In genomic region chr18:24421831-24422230, GRCh38 we compare ENCODE assay signal across 24 cellular contexts. TPM values are rescaled to one million over a fixed set of nuclear protein-coding genes. Genes with fewer than 3 reads are reported as not detected.
DNase-seq lines count a peak whose midpoint lies in the region; ATAC-seq and TF ChIP-seq lines count a peak whose summit lies in the region.
"Had no signal": no experiment of that assay in that cellular context is flagged by ENCODE, and none has a peak within 500 bp of the region (broad histone marks: within the 10 kb centered on the region; RNA-seq: fewer than 3 reads in every experiment).

No MANE protein-coding gene starts in this region.

- H3K4me3 ChIP-seq in PC-3 (ENCODE audit: low read length) (no peak overlapping the region), testis (no peak overlapping the region), esophagus squamous epithelium (no peak overlapping the region)

- 0 out of 2 replicates have a peak overlapping the region, but pooled peaks have one; percentile 5 for H2AFZ ChIP-seq in PC-3 (ENCODE audit: low read length)

- WGBS in testis, 2 donors = 26 to 33% methylated on average over 1 of the region's 1 CpG
- WGBS in esophagus squamous epithelium, 2 donors = 31 to 75% methylated on average over 1 of the region's 1 CpG

- no TSS peak for BruUV-seq in PC-3 (replicated peaks; lab: Mats Ljungman, UMichigan)

- 0 out of 2 replicates have a peak, but pooled peaks cover 4% of the 10 kb centered on the region for H3K9me2 ChIP-seq in PC-3 (replicated peaks; ENCODE audit: low read length)
- H3K9me2 ChIP-seq: SK-N-SH had no signal

- H3K9me3 Mint-ChIP-seq in stimulated activated effector memory CD8-positive, alpha-beta T cell treated with anti-CD3 and anti-CD28 coated beads, Interleukin-12 subunit alpha, Interleukin-12 subunit beta, amount 100 ng/mL, for 72 hours = peaks cover 7% of the 10 kb centered on the region

- no peaks in the 10 kb centered on the region for H4K20me1 ChIP-seq in PC-3 (ENCODE audit: low read length)

- H3K79me2 ChIP-seq in PC-3 (ENCODE audit: low read length) = peaks cover 3% of the 10 kb centered on the region

- no peak for TF ChIP-seq CTCF in PC-3 (conservative IDR thresholded peaks at IDR 0.05; ENCODE audit: low read depth, low read length)
- TF ChIP-seq CTCF in testis (IDR thresholded peaks at IDR 0.05) = no peak
- TF ChIP-seq CTCF in esophagus squamous epithelium (IDR thresholded peaks at IDR 0.05) = no peak

- no peak for ATAC-seq in PC-3
- ATAC-seq in stimulated activated effector memory CD8-positive, alpha-beta T cell treated with anti-CD3 and anti-CD28 coated beads, Interleukin-12 subunit alpha, Interleukin-12 subunit beta, amount 100 ng/mL, for 72 hours = no peak
- ATAC-seq: HCT116 had no signal

- no peaks in the 10 kb centered on the region for H3K36me3 Mint-ChIP-seq in stimulated activated effector memory CD8-positive, alpha-beta T cell treated with anti-CD3 and anti-CD28 coated beads, Interleukin-12 subunit alpha, Interleukin-12 subunit beta, amount 100 ng/mL, for 72 hours

- H3K9me3 ChIP-seq in PC-3 (ENCODE audit: low read length) = no peaks in the 10 kb centered on the region
- H3K9me3 ChIP-seq in testis = no peaks in the 10 kb centered on the region
- no peaks in the 10 kb centered on the region for H3K9me3 ChIP-seq in esophagus squamous epithelium
- H3K9me3 ChIP-seq: BE2C, SK-N-SH had no signal

- CTCF ChIA-PET in PC-3 (lab: Charles Lee) = no interaction called here

- H3K27ac Mint-ChIP-seq in stimulated activated effector memory CD8-positive, alpha-beta T cell treated with anti-CD3 and anti-CD28 coated beads, Interleukin-12 subunit alpha, Interleukin-12 subunit beta, amount 100 ng/mL, for 72 hours = no peak overlapping the region
- H3K27ac Mint-ChIP-seq: CD4-positive, CD25-positive, alpha-beta regulatory T cell had no signal

- POLR2A ChIA-PET in PC-3 (lab: Charles Lee; ENCODE audit: unreplicated experiment) = interaction anchor here (0.6 to 1.0 kb wide), 2 partner anchors 71 to 283 kb away, joined by 3 to 4 read pairs; partner anchors contain the start of gene CABYR

- H3K27ac ChIP-seq in PC-3 (ENCODE audit: low read length) = no peak overlapping the region
- peak overlapping the region; percentile 28 to 66 for H3K27ac ChIP-seq in testis
- H3K27ac ChIP-seq in esophagus squamous epithelium = peak overlapping the region in 2 of 4 donors; percentile 26 to 36
- H3K27ac ChIP-seq: KMS-11, RWPE1 had no signal

- H3K4me1 Mint-ChIP-seq in stimulated activated effector memory CD8-positive, alpha-beta T cell treated with anti-CD3 and anti-CD28 coated beads, Interleukin-12 subunit alpha, Interleukin-12 subunit beta, amount 100 ng/mL, for 72 hours = peaks cover 2% of the 10 kb centered on the region

- no peak overlapping the region for H3K9ac ChIP-seq in PC-3 (ENCODE audit: low read length)
- H3K9ac ChIP-seq: KMS-11, SK-N-SH had no signal

- H3K4me3 Mint-ChIP-seq in stimulated activated effector memory CD8-positive, alpha-beta T cell treated with anti-CD3 and anti-CD28 coated beads, Interleukin-12 subunit alpha, Interleukin-12 subunit beta, amount 100 ng/mL, for 72 hours = no peak overlapping the region

- DNase-seq in EH (ENCODE audit: low read depth) (peak; percentile 14), PC-3 (no peak), fibroblast of gingiva (ENCODE audit: low read depth) (peak; percentile 52), testis (no peak), esophagus squamous epithelium (lab: John Stamatoyannopoulos, UW) (no peak), COLO829 (ENCODE audit: low spot score) (no peak)
- no peak for DNase-seq in stimulated activated effector memory CD8-positive, alpha-beta T cell treated with anti-CD3 and anti-CD28 coated beads, Interleukin-12 subunit alpha, Interleukin-12 subunit beta, amount 100 ng/mL, for 72 hours (ENCODE audit: low spot score in 2 of 2)
- DNase-seq: BE2C; Calu3; CD4-positive, CD25-positive, alpha-beta regulatory T cell; DMS53; EL; GF-D8; IMR-90; NCI-H1105; NCI-H2029 treated with DMSO at 0.1 percent for 48 hours; NCI-H446; NCI-H526; SIG-M5; SK-N-SH had no signal

- H3K4me2 ChIP-seq in PC-3 (ENCODE audit: low read length) = no peak overlapping the region
- H3K4me2 ChIP-seq: KMS-11, SK-N-SH had no signal

- H3K36me3 ChIP-seq in PC-3 (ENCODE audit: low read depth, low read length) = no peaks in the 10 kb centered on the region
- no peaks in the 10 kb centered on the region for H3K36me3 ChIP-seq in testis (ENCODE audit: low read depth, missing control alignments)
- no peaks in the 10 kb centered on the region for H3K36me3 ChIP-seq in esophagus squamous epithelium
- H3K36me3 ChIP-seq: BE2C had no signal

- H3K27me3 ChIP-seq in PC-3 (ENCODE audit: low read length) = no peaks in the 10 kb centered on the region
- H3K27me3 ChIP-seq in testis = no peaks in the 10 kb centered on the region
- peaks cover 0 to 79% (median 0%) of the 10 kb centered on the region in 4 donors for H3K27me3 ChIP-seq in esophagus squamous epithelium
- H3K27me3 ChIP-seq: BE2C had no signal

- TF ChIP-seq POLR2A in testis (IDR thresholded peaks at IDR 0.05) = no peak
- TF ChIP-seq POLR2A in esophagus squamous epithelium (IDR thresholded peaks at IDR 0.05) = no peak

- peaks cover 6% of the 10 kb centered on the region for H3K4me1 ChIP-seq in PC-3 (ENCODE audit: insufficient read depth, low read length)
- peaks cover 12% of the 10 kb centered on the region for H3K4me1 ChIP-seq in testis
- peaks cover 0 to 15% (median 3%) of the 10 kb centered on the region in 3 donors for H3K4me1 ChIP-seq in esophagus squamous epithelium
- H3K4me1 ChIP-seq: BE2C had no signal

- intact Hi-C loops in PC-3 (cut with micrococcal nuclease) = no loop called here
- intact Hi-C loops in testis (cut with DNase I; ENCODE audit: low total_unique reads) = no loop called here
- intact Hi-C loops in esophagus squamous epithelium (cut with DNase I) = no loop called here

- no peaks in the 10 kb centered on the region for H3F3A ChIP-seq in PC-3 (ENCODE audit: low read length, unreplicated experiment)

RNA-seq across cellular contexts. Expression of gene IMPACT, which starts 4.6 kb away (rescaled TPM):
- total RNA-seq in PC-3 (2014; rRNA removed) (18.8 and 19.9 TPM in 2 replicates), testis (10 to 100 TPM; 49.0 to 50.4 TPM), esophagus squamous epithelium (10 to 100 TPM in 3 of 4 donors, 1 to 10 TPM in 1; 10.0 to 38.5 (median 20.1) TPM)
- 59.7 TPM for polyA plus RNA-seq in testis (ENCODE audit: insufficient read depth, low read depth, low replicate concordance)

RNA-seq across cellular contexts. Expression of gene OSBPL1A, which starts 24.2 kb away (rescaled TPM):
- total RNA-seq in PC-3 (2014; rRNA removed) = 31.1 and 39.7 TPM in 2 replicates
- total RNA-seq in testis = 10 to 100 TPM; 43.8 to 45.0 TPM
- 32.0 TPM for polyA plus RNA-seq in testis (ENCODE audit: insufficient read depth, low read depth, low replicate concordance)
- total RNA-seq in esophagus squamous epithelium = 10 to 100 TPM in 3 of 4 donors, 1 to 10 TPM in 1; 10.0 to 30.9 (median 15.1) TPM

RNA-seq across cellular contexts. Expression of gene HRH4, which starts 38.6 kb away (rescaled TPM):
- not detected in 2 replicates for total RNA-seq in PC-3 (2014; rRNA removed)
- total RNA-seq in testis = under 1 TPM; 0.37 to 0.39 TPM
- polyA plus RNA-seq in testis (ENCODE audit: insufficient read depth, low read depth, low replicate concordance) = 0.42 TPM
- under 1 TPM in 1 of 4 donors, not detected in 3; 0.38 TPM for total RNA-seq in esophagus squamous epithelium
- total RNA-seq: H1, IMR-90 had no signal
- polyA plus RNA-seq: IMR-90, SK-N-SH had no signal

Comparison
In these comparisons a context has a peak if more than half of its experiments do, and no peak if none do; other contexts are left out.
1. DNase-seq: peak in EH (single experiment) and fibroblast of gingiva (single experiment); none in PC-3 (single experiment), testis (single experiment), esophagus squamous epithelium (single experiment), stimulated activated effector memory CD8-positive, alpha-beta T cell treated with anti-CD3 and anti-CD28 coated beads, Interleukin-12 subunit alpha, Interleukin-12 subunit beta, amount 100 ng/mL, for 72 hours (0 of 2) and COLO829 (single experiment).